32 cellular contexts compared by ENCODE assay signal in the genomic region with DNA sequence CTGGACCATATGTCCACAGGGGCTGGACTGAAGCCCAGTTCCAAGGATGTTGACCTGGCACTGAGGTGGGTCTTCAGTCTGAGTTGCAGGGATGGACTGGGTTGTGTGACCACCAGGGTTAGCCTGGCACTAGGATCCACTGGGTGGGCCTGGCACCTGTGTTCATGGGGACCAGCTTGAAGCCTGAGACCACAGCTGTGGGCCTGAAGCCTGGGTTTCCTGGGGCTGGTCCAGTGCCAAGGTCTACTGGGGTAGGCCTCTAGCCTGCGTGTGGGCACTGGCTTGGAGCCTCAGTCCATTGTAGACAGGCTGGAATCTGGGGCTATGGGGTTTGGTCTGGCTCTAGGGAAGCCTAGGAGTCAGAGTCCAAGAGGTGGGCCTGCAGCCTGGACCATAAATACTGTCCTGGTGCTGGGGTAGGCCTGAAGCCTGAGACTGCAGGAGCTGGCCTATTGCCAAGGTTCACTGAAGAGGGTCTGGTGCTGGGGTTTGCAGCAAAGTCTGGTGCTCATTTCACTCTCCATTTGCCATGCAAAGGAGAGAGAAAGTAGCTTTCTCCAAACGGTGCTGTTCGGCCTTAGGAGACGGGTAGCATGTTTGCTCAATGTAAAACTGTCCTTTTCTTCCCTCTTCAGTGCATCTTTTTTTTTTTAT.
"Had no signal": no experiment of that assay in that cellular context is flagged by ENCODE, and none has a peak within 500 bp of the region (broad histone marks: within the 10 kb centered on the region; RNA-seq: fewer than 3 reads in every experiment).

No MANE protein-coding gene starts in this region.

- H3K4me1 ChIP-seq: left lung, lower lobe of right lung, pancreas, prostate gland, stomach, testis, thyroid gland, transverse colon, upper lobe of left lung, vagina had no signal

- H3K27me3 ChIP-seq: left lung, pancreas, stomach, testis, thyroid gland, transverse colon, upper lobe of left lung, vagina had no signal

- H3K36me3 ChIP-seq: left lung, lower lobe of right lung, pancreas, prostate gland, stomach, thyroid gland, transverse colon, upper lobe of left lung, vagina had no signal

- H3K27ac Mint-ChIP-seq: immature natural killer cell; mesothelial cell of epicardium; natural killer cell treated with Interleukin-12 subunit alpha and Interleukin-12 subunit beta and Interleukin-15 and Interleukin-18, amount 100 ng/mL, for 72 hours; stimulated activated naive B cell treated with anti-CD40 and anti-IgM and Interleukin-4, amounts not matched to agents 10 μg/mL and 1 μg/mL and 100 μg/mL, for 72 hours had no signal

- H3K4me3 Mint-ChIP-seq: immature natural killer cell; mesothelial cell of epicardium; natural killer cell treated with Interleukin-12 subunit alpha and Interleukin-12 subunit beta and Interleukin-15 and Interleukin-18, amount 100 ng/mL, for 72 hours; stimulated activated naive B cell treated with anti-CD40 and anti-IgM and Interleukin-4, amounts not matched to agents 10 μg/mL and 1 μg/mL and 100 μg/mL, for 72 hours had no signal

- ATAC-seq: left colon; left lung; pancreas; right cardiac atrium; sciatic nerve; stimulated activated naive B cell treated with anti-CD40 and anti-IgM and Interleukin-4, amounts not matched to agents 10 μg/mL and 1 μg/mL and 100 μg/mL, for 72 hours; stimulated activated naive CD8-positive, alpha-beta T cell treated with anti-CD3 and anti-CD28 coated beads, Interleukin-15, Interleukin-2, amounts not matched to agents 100 U/mL and 50 U/mL, for 24 hours had no signal

- H3K9me3 ChIP-seq: pancreas, prostate gland, testis, thyroid gland, vagina had no signal

- DNase-seq: hypothalamus; immature natural killer cell; kidney; left colon; lower lobe of right lung; mammary epithelial cell; mesendoderm; naive B cell; nucleus accumbens; posterior cingulate gyrus; retina; right cardiac atrium; stimulated activated CD4-positive, alpha-beta T cell treated with anti-CD3 and anti-CD28 coated beads, Interleukin-12 subunit alpha, Interleukin-12 subunit beta, amount 100 ng/mL, for 4 hours; stimulated activated CD4-positive, alpha-beta T cell treated with anti-CD3 and anti-CD28 coated beads, Interleukin-15, amount 100 ng/mL, for 24 hours; stimulated activated CD4-positive, alpha-beta T cell treated with anti-CD3 and anti-CD28 coated beads, Interleukin-2, amount 100 ng/mL, for 24 hours; stimulated activated CD4-positive, alpha-beta T cell treated with anti-CD3 and anti-CD28 coated beads, Interleukin-4, amount 100 ng/mL, for 1 hour; stimulated activated naive B cell treated with anti-CD40 and anti-IgM and Interleukin-4, amounts not matched to agents 10 μg/mL and 1 μg/mL and 100 μg/mL, for 72 hours; stimulated activated naive CD8-positive, alpha-beta T cell treated with anti-CD3 and anti-CD28 coated beads, Interleukin-15, Interleukin-2, amounts not matched to agents 100 U/mL and 50 U/mL, for 24 hours; stomach; testis; thyroid gland; transverse colon; upper lobe of left lung had no signal

- H3K4me1 Mint-ChIP-seq: immature natural killer cell; naive B cell; stimulated activated naive B cell treated with anti-CD40 and anti-IgM and Interleukin-4, amounts not matched to agents 10 μg/mL and 1 μg/mL and 100 μg/mL, for 72 hours had no signal

- H3K4me3 ChIP-seq: left lung, lower lobe of right lung, pancreas, prostate gland, skin epidermis, stomach, testis, thyroid gland, transverse colon, upper lobe of left lung, vagina had no signal

- FAIRE-seq: islet of Langerhans, kidney, pancreas had no signal

- H3K27ac ChIP-seq: left lung, lower lobe of right lung, pancreas, prostate gland, skin epidermis, stomach, testis, thyroid gland, transverse colon, upper lobe of left lung, vagina had no signal
